In genomic region chr22:27420817-27421361, GRCh38 we compare ENCODE assay signal across 10 cellular contexts.
DNase-seq lines count a peak whose midpoint lies in the region; ATAC-seq and TF ChIP-seq lines count a peak whose summit lies in the region.
"Had no signal": no experiment of that assay in that cellular context is flagged by ENCODE, and none has a peak within 500 bp of the region (broad histone marks: within the 10 kb centered on the region; RNA-seq: fewer than 3 reads in every experiment).

No MANE protein-coding gene starts in this region.

- peaks cover 13% of the 10 kb centered on the region for H3K4me1 Mint-ChIP-seq in progenitor cell of endocrine pancreas (ENCODE audit: low read depth)
- H3K4me1 Mint-ChIP-seq: activated B cell treated with CpG ODN at 0.5 μM for 24 hours had no signal

- no peak for TF ChIP-seq CTCF in LNCaP clone FGC (IDR thresholded peaks at IDR 0.05; ENCODE audit: control insufficient read depth, extremely low read depth, insufficient read depth)
- TF ChIP-seq CTCF in lower leg skin (IDR thresholded peaks at IDR 0.05), result no peak
- no peak for TF ChIP-seq CTCF in thyroid gland (IDR thresholded peaks at IDR 0.05)
- TF ChIP-seq CTCF in progenitor cell of endocrine pancreas (IDR thresholded peaks at IDR 0.05; ENCODE audit: unreplicated experiment), result no peak

- H3K9me3 Mint-ChIP-seq in progenitor cell of endocrine pancreas (ENCODE audit: low read depth), result no peaks in the 10 kb centered on the region

- TF ChIP-seq POLR2A in lower leg skin (IDR thresholded peaks at IDR 0.05) (no peak), thyroid gland (IDR thresholded peaks at IDR 0.05) (no peak)

- H3K4me3 Mint-ChIP-seq in progenitor cell of endocrine pancreas (ENCODE audit: low read depth), result no peak overlapping the region
- H3K4me3 Mint-ChIP-seq: activated B cell treated with CpG ODN at 0.5 μM for 24 hours had no signal

- H3K27ac ChIP-seq in thyroid gland, result peak overlapping the region in 2 of 3 donors; percentile 25 to 28

- no peak for ATAC-seq in GM18520 (IDR thresholded peaks at IDR 0.05; ENCODE audit: unreplicated experiment)

- 8 to 15% methylated on average over 18 to 27 of the region's 27 CpGs for WGBS in lower leg skin, 2 donors
- 14 to 21% methylated on average over 19 to 20 of the region's 27 CpGs for WGBS in thyroid gland, 2 donors

- peaks cover 12 to 16% of the 10 kb centered on the region in 2 donors for H3K4me1 ChIP-seq in thyroid gland

- no peaks in the 10 kb centered on the region for H3K27me3 ChIP-seq in thyroid gland

- H3K27ac Mint-ChIP-seq in progenitor cell of endocrine pancreas, result no peak overlapping the region
- H3K27ac Mint-ChIP-seq: activated B cell treated with CpG ODN at 0.5 μM for 24 hours had no signal

- H3K27me3 Mint-ChIP-seq in progenitor cell of endocrine pancreas, result peaks cover 8% of the 10 kb centered on the region

- no peaks in the 10 kb centered on the region for H3K36me3 Mint-ChIP-seq in progenitor cell of endocrine pancreas (ENCODE audit: insufficient read depth)

- H3K36me3 ChIP-seq in thyroid gland, result no peaks in the 10 kb centered on the region

- no peaks in the 10 kb centered on the region for H3K9me3 ChIP-seq in thyroid gland

- DNase-seq in LNCaP clone FGC (ENCODE audit: low read depth) (peak; percentile 61), dermis blood vessel endothelial cell (peak; percentile 97), lower leg skin (ENCODE audit: low spot score in 2 of 2) (peak; percentile 76 to 93), thyroid gland (peak; percentile 86 to 90), progenitor cell of endocrine pancreas (ENCODE audit: low spot score, unreplicated experiment) (no peak), SHP77 treated with DMSO at 0.1 percent for 48 hours (lab: John Stamatoyannopoulos, UW) (no peak)
- no peak for DNase-seq in activated effector memory CD4-positive, alpha-beta T cell treated with anti-CD3 and anti-CD28 coated beads, Interleukin-2, amount 50 U/mL, for 16 hours
- DNase-seq: activated B cell treated with CpG ODN at 0.5 μM for 24 hours, KG1 had no signal

- intact Hi-C loops in lower leg skin (cut with DNase I; ENCODE audit: low total_unique reads), result no loop called here
- intact Hi-C loops in thyroid gland (cut with DNase I), result no loop called here

- H3K4me3 ChIP-seq in LNCaP clone FGC (ENCODE audit: low read depth, low read length) (no peak overlapping the region), lower leg skin (ENCODE audit: low read depth, poor library complexity, severe bottlenecking) (no peak overlapping the region), thyroid gland (replicated peaks in 1 of 3) (no peak overlapping the region)

Comparison
In these comparisons a context has a peak if more than half of its experiments do, and no peak if none do; other contexts are left out.
1. DNase-seq: peak in LNCaP clone FGC (single experiment), dermis blood vessel endothelial cell (single experiment), lower leg skin (2 of 2) and thyroid gland (2 of 2); none in activated effector memory CD4-positive, alpha-beta T cell treated with anti-CD3 and anti-CD28 coated beads, Interleukin-2, amount 50 U/mL, for 16 hours (single experiment), progenitor cell of endocrine pancreas (single experiment) and SHP77 treated with DMSO at 0.1 percent for 48 hours (single experiment).